4 cellular contexts compared by ENCODE assay signal in the genomic region with DNA sequence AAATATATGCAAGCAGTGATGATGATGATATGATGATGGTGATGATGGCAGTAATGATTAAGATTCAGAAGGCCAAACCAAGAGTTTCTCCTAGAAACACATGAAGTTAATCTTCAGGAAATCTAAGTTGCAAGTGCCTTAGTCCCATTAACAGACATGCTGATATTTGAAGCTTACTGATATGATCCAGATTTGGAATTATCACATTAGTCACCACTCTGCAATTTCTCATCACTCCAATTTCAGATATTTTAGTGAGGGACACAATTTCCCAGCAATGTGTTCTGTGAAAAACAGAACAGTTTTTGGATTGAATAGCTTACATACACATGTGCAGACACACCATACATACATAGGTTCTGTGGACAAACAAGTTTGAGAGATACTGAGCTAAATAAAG.
"Had no signal": no experiment of that assay in that cellular context is flagged by ENCODE, and none has a peak within 500 bp of the region (broad histone marks: within the 10 kb centered on the region; RNA-seq: fewer than 3 reads in every experiment).

No MANE protein-coding gene starts in this region.

- H3K4me3 ChIP-seq: GM23338 had no signal

- H3K27ac Mint-ChIP-seq: GM23338, H9 had no signal

- H3K9me3 Mint-ChIP-seq: GM23338, H9 had no signal

- H3K4me3 Mint-ChIP-seq: GM23338, H9 had no signal

- H3K4me2 ChIP-seq: GM23338 had no signal

- DNase-seq: H9, HCEC 1CT, IMR-90 had no signal

- H2AFZ ChIP-seq: GM23338 had no signal
